Comparison of ENCODE assay signal across 12 cellular contexts in the genomic region with DNA sequence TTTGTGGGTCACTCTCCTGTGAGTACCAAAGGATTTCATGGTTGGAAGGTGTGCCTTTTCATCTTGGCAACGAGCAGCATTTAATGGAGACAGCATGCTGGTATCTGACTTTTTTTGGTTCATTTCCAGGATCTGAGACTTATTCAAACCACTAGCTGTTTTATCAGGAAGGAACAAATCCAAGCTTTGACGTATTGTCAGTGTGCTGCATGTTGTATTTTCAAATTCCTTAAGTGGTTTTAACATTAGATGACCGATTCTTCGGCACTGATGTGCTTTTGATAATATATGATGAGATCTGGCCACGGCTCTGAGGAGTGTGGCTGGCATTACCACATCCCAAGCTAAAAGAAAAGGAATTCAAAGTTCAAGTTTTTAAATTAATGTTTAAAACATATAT. TPM values are rescaled to one million over a fixed set of nuclear protein-coding genes. Genes with fewer than 3 reads are reported as not detected.
DNase-seq lines count a peak whose midpoint lies in the region; ATAC-seq and TF ChIP-seq lines count a peak whose summit lies in the region.
"Had no signal": no experiment of that assay in that cellular context is flagged by ENCODE, and none has a peak within 500 bp of the region (broad histone marks: within the 10 kb centered on the region; RNA-seq: fewer than 3 reads in every experiment).

No MANE protein-coding gene starts in this region.

- no peaks in the 10 kb centered on the region for H3K9me3 Mint-ChIP-seq in stimulated activated naive CD8-positive, alpha-beta T cell treated with anti-CD3 and anti-CD28 coated beads, Interleukin-15, amount 100 ng/mL, for 72 hours
- H3K9me3 Mint-ChIP-seq: activated naive CD4-positive, alpha-beta T cell treated with anti-CD3 and anti-CD28 coated beads, Interleukin-2, amount 10 ng/mL, durations not matched to agents 7 days and 5 days had no signal

- CTCF ChIA-PET in AG04450 (lab: Charles Lee), result interaction anchor here (1.0 to 1.2 kb wide), 3 partner anchors 8 to 320 kb away, joined by 3 to 4 read pairs (median 3); no protein-coding TSS in a partner anchor

- H3K27me3 ChIP-seq in AG04450 (ENCODE audit: control insufficient read depth, insufficient read depth, low read length) (no peaks in the 10 kb centered on the region), adipocyte (replicated peaks; ENCODE audit: control insufficient read depth, insufficient read depth, low read length) (no peaks in the 10 kb centered on the region), trophoblast cell (ENCODE audit: insufficient read depth, low read length) (no peaks in the 10 kb centered on the region)

- no peak overlapping the region for H4K8ac ChIP-seq in trophoblast cell (ENCODE audit: low read depth, low read length)

- no peak for TF ChIP-seq CTCF in AG04450 (IDR thresholded peaks at IDR 0.05; ENCODE audit: low read depth, low read length)

- peaks cover 33% of the 10 kb centered on the region for H3K4me1 Mint-ChIP-seq in stimulated activated naive CD8-positive, alpha-beta T cell treated with anti-CD3 and anti-CD28 coated beads, Interleukin-15, amount 100 ng/mL, for 72 hours

- H4K91ac ChIP-seq in trophoblast cell (ENCODE audit: low read depth, low read length), result no peak overlapping the region

- H3K4me1 ChIP-seq in adipocyte (ENCODE audit: control insufficient read depth, insufficient read depth, low read length), result peaks cover 32% of the 10 kb centered on the region
- H3K4me1 ChIP-seq in trophoblast cell (ENCODE audit: control insufficient read depth in 1 of 2, insufficient read depth in 2 of 2, low read length in 2 of 2), result peaks cover 0 to 3% of the 10 kb centered on the region in 2 experiments

- H2BK5ac ChIP-seq in trophoblast cell (ENCODE audit: low read depth, low read length, poor library complexity), result no peak overlapping the region

- POLR2A ChIA-PET in AG04450 (lab: Yijun Ruan, JAX), result interaction anchor here (1.0 to 1.2 kb wide), 2 partner anchors 8 to 56 kb away, joined by 4 read pairs; no protein-coding TSS in a partner anchor

- H3K27me3 Mint-ChIP-seq in stimulated activated naive CD8-positive, alpha-beta T cell treated with anti-CD3 and anti-CD28 coated beads, Interleukin-15, amount 100 ng/mL, for 72 hours, result no peaks in the 10 kb centered on the region
- H3K27me3 Mint-ChIP-seq: activated naive CD4-positive, alpha-beta T cell treated with anti-CD3 and anti-CD28 coated beads, Interleukin-2, amount 10 ng/mL, durations not matched to agents 7 days and 5 days had no signal

- peaks cover 9% of the 10 kb centered on the region for H3K36me3 ChIP-seq in adipocyte (ENCODE audit: control insufficient read depth, insufficient read depth, low read length, severe bottlenecking)
- H3K36me3 ChIP-seq in trophoblast cell (ENCODE audit: control insufficient read depth in 1 of 2, insufficient read depth in 2 of 2, low read length in 2 of 2), result peaks cover 4 to 6% of the 10 kb centered on the region in 2 experiments

- no peaks in the 10 kb centered on the region; the same call in 1 of the 2 replicates for H3K9me3 ChIP-seq in AG04450 (ENCODE audit: control insufficient read depth, insufficient read depth, low read length)
- H3K9me3 ChIP-seq in adipocyte (ENCODE audit: control insufficient read depth, low read length), result no peaks in the 10 kb centered on the region
- no peaks in the 10 kb centered on the region for H3K9me3 ChIP-seq in trophoblast cell (ENCODE audit: insufficient read depth, low read depth, low read length)

- peak overlapping the region; percentile 93 for H3K27ac ChIP-seq in AG04450 (ENCODE audit: low read depth, low read length)
- no peak overlapping the region for H3K27ac ChIP-seq in trophoblast cell (ENCODE audit: low read depth, low read length)
- H3K27ac ChIP-seq: KMS-11 had no signal

- H2AK5ac ChIP-seq in trophoblast cell (ENCODE audit: low read length), result no peak overlapping the region

- peak; percentile 74 for DNase-seq in AG04450 (ENCODE audit: low read depth, low spot score)
- DNase-seq in adipocyte (ENCODE audit: low read depth), result peak; percentile 77
- peak; percentile 63 for DNase-seq in fibroblast of the conjunctiva (ENCODE audit: low read depth)
- DNase-seq in trophoblast cell, result peak; percentile 78 to 96
- no peak for DNase-seq in activated CD4-positive, alpha-beta T cell treated with anti-CD3 and anti-CD28 coated beads for 4 hours
- no peak for DNase-seq in activated CD8-positive, alpha-beta memory T cell treated with anti-CD3 and anti-CD28 coated beads, Interleukin-2, amount 50 U/mL, for 48 hours
- DNase-seq in stimulated activated naive CD8-positive, alpha-beta T cell treated with anti-CD3 and anti-CD28 coated beads, Interleukin-15, amount 100 ng/mL, for 72 hours, result no peak
- DNase-seq: activated CD4-positive, alpha-beta T cell treated with anti-CD3 and anti-CD28 coated beads for 48 hours; activated naive CD4-positive, alpha-beta T cell treated with anti-CD3 and anti-CD28 coated beads, Interleukin-2, amount 10 ng/mL, durations not matched to agents 7 days and 5 days; endodermal cell had no signal

- WGBS in trophoblast cell (ENCODE audit: extremely low coverage, insufficient coverage, insufficient read length), result no CpG with 5 or more reads among the region's 5 CpGs

- no peak for ATAC-seq in GM21526 (IDR thresholded peaks at IDR 0.05; ENCODE audit: low FRiP score, unreplicated experiment)
- ATAC-seq in stimulated activated naive CD8-positive, alpha-beta T cell treated with anti-CD3 and anti-CD28 coated beads, Interleukin-15, amount 100 ng/mL, for 72 hours, result no peak

- H3K14ac ChIP-seq in trophoblast cell (ENCODE audit: low read length), result no peak overlapping the region

- H3K27ac Mint-ChIP-seq in stimulated activated naive CD8-positive, alpha-beta T cell treated with anti-CD3 and anti-CD28 coated beads, Interleukin-15, amount 100 ng/mL, for 72 hours, result no peak overlapping the region
- H3K27ac Mint-ChIP-seq: activated naive CD4-positive, alpha-beta T cell treated with anti-CD3 and anti-CD28 coated beads, Interleukin-2, amount 10 ng/mL, durations not matched to agents 7 days and 5 days; endodermal cell had no signal

- no peak overlapping the region for H2BK120ac ChIP-seq in trophoblast cell (ENCODE audit: insufficient read depth, low read length, poor library complexity)

- no peak overlapping the region for H3K4me3 ChIP-seq in AG04450 (ENCODE audit: low read depth, low read length)
- H3K4me3 ChIP-seq in adipocyte (ENCODE audit: low read length), result peak overlapping the region; percentile 7
- no peak overlapping the region for H3K4me3 ChIP-seq in trophoblast cell (ENCODE audit: low read depth, low read length)

- no peak overlapping the region for H2BK12ac ChIP-seq in trophoblast cell (ENCODE audit: low read length)

- no peak overlapping the region for H2AFZ ChIP-seq in trophoblast cell (ENCODE audit: insufficient read depth, low read length, poor library complexity)

- no peak overlapping the region for H3K18ac ChIP-seq in trophoblast cell (ENCODE audit: low read length)

- H3K4me2 ChIP-seq in trophoblast cell (ENCODE audit: low read length), result no peak overlapping the region
- H3K4me2 ChIP-seq: KMS-11 had no signal

- no peak overlapping the region for H4K12ac ChIP-seq in trophoblast cell (ENCODE audit: low read depth, low read length)

- H3K23ac ChIP-seq in trophoblast cell (ENCODE audit: low read length), result no peak overlapping the region

- H3K9ac ChIP-seq in adipocyte (ENCODE audit: low read length) (peak overlapping the region; percentile 29), trophoblast cell (ENCODE audit: low read length) (no peak overlapping the region)
- H3K9ac ChIP-seq: KMS-11 had no signal

- no peaks in the 10 kb centered on the region for H3K79me2 ChIP-seq in trophoblast cell (ENCODE audit: control insufficient read depth, insufficient read depth, low read length, poor library complexity)

- no peak overlapping the region for H3K4me3 Mint-ChIP-seq in stimulated activated naive CD8-positive, alpha-beta T cell treated with anti-CD3 and anti-CD28 coated beads, Interleukin-15, amount 100 ng/mL, for 72 hours
- H3K4me3 Mint-ChIP-seq: activated naive CD4-positive, alpha-beta T cell treated with anti-CD3 and anti-CD28 coated beads, Interleukin-2, amount 10 ng/mL, durations not matched to agents 7 days and 5 days; endodermal cell had no signal

- H3K4ac ChIP-seq in trophoblast cell (ENCODE audit: low read depth, low read length), result no peak overlapping the region

- peaks cover 2% of the 10 kb centered on the region for H3K79me1 ChIP-seq in trophoblast cell (ENCODE audit: low read length)

RNA-seq across cellular contexts. Expression of a gene that starts 6.4 kb away (rescaled TPM):
- 24.3 and 27.8 TPM in 2 replicates for polyA plus RNA-seq in AG04450 (2011; rRNA removed)
- 20.1 and 24.6 TPM in 2 replicates for polyA minus RNA-seq in AG04450 (2011; rRNA and poly(A)+ RNA removed)
- 19.0 and 19.2 TPM in 2 replicates for polyA plus RNA-seq in trophoblast cell (2013)

RNA-seq across cellular contexts. Expression of a gene that starts 48.3 kb away (rescaled TPM):
- 0.99 and 1.9 TPM in 2 replicates for polyA plus RNA-seq in AG04450 (2011; rRNA removed)
- 1.3 and 2.2 TPM in 2 replicates for polyA minus RNA-seq in AG04450 (2011; rRNA and poly(A)+ RNA removed)
- polyA plus RNA-seq in trophoblast cell (2013), result 0.10 and 0.19 TPM in 2 replicates

RNA-seq across cellular contexts. Expression of a gene that starts 54.1 kb away (rescaled TPM):
- polyA plus RNA-seq in AG04450 (2011; rRNA removed), result 20.9 and 22.3 TPM in 2 replicates
- polyA minus RNA-seq in AG04450 (2011; rRNA and poly(A)+ RNA removed), result 28.3 and 28.8 TPM in 2 replicates
- 26.4 and 27.4 TPM in 2 replicates for polyA plus RNA-seq in trophoblast cell (2013)

Comparison
In these comparisons a context has a peak if more than half of its experiments do, and no peak if none do; other contexts are left out.
1. DNase-seq: peak in AG04450 (single experiment), adipocyte (single experiment), fibroblast of the conjunctiva (single experiment) and trophoblast cell (2 of 2); none in activated CD4-positive, alpha-beta T cell treated with anti-CD3 and anti-CD28 coated beads for 4 hours (0 of 2), activated CD8-positive, alpha-beta memory T cell treated with anti-CD3 and anti-CD28 coated beads, Interleukin-2, amount 50 U/mL, for 48 hours (single experiment) and stimulated activated naive CD8-positive, alpha-beta T cell treated with anti-CD3 and anti-CD28 coated beads, Interleukin-15, amount 100 ng/mL, for 72 hours (0 of 2).